Comparison of ENCODE assay signal across 26 cellular contexts in genomic region chr17:27968206-27968732, GRCh38.
DNase-seq lines count a peak whose midpoint lies in the region; ATAC-seq, FAIRE-seq and TF ChIP-seq lines count a peak whose summit lies in the region.
"Had no signal": no experiment of that assay in that cellular context is flagged by ENCODE, and none has a peak within 500 bp of the region (broad histone marks: within the 10 kb centered on the region; RNA-seq: fewer than 3 reads in every experiment).

No MANE protein-coding gene starts in this region.

- peaks cover 12 to 24% of the 10 kb centered on the region in 2 donors for H3K27me3 Mint-ChIP-seq in CD8-positive, alpha-beta memory T cell
- H3K27me3 Mint-ChIP-seq in activated CD8-positive, alpha-beta T cell treated with anti-CD3 and anti-CD28 coated beads, Interleukin-2, amount 10 ng/mL, durations not matched to agents 7 days and 5 days (ENCODE audit: low read depth): peaks cover 5% of the 10 kb centered on the region
- peaks cover 6% of the 10 kb centered on the region for H3K27me3 Mint-ChIP-seq in activated T-cell treated with anti-CD3 and anti-CD28 coated beads, Interleukin-2, amount 50 U/mL, for 24 hours

- H3K9me3 ChIP-seq in CD8-positive, alpha-beta memory T cell (ENCODE audit: low read length): no peaks in the 10 kb centered on the region
- H3K9me3 ChIP-seq in pancreas: no peaks in the 10 kb centered on the region
- H3K9me3 ChIP-seq: ascending aorta, esophagus squamous epithelium, SJSA1, uterus had no signal

- H3K4me1 Mint-ChIP-seq in CD8-positive, alpha-beta memory T cell: no peaks in the 10 kb centered on the region
- H3K4me1 Mint-ChIP-seq in activated CD8-positive, alpha-beta T cell treated with anti-CD3 and anti-CD28 coated beads, Interleukin-2, amount 10 ng/mL, durations not matched to agents 7 days and 5 days (ENCODE audit: low read depth): no peaks in the 10 kb centered on the region
- no peaks in the 10 kb centered on the region for H3K4me1 Mint-ChIP-seq in activated T-cell treated with anti-CD3 and anti-CD28 coated beads, Interleukin-2, amount 50 U/mL, for 24 hours (ENCODE audit: low read depth)
- H3K4me1 Mint-ChIP-seq: activated naive CD4-positive, alpha-beta T cell treated with anti-CD3 and anti-CD28 coated beads, Interleukin-2, amount 10 ng/mL, durations not matched to agents 7 days and 5 days; mesothelial cell of epicardium; nephron had no signal

- H3K36me3 ChIP-seq in CD8-positive, alpha-beta memory T cell (ENCODE audit: insufficient read depth, low read length): no peaks in the 10 kb centered on the region
- H3K36me3 ChIP-seq in pancreas: no peaks in the 10 kb centered on the region
- H3K36me3 ChIP-seq: ascending aorta, esophagus squamous epithelium, SJSA1, uterus had no signal

- H3K4me1 ChIP-seq in CD8-positive, alpha-beta memory T cell (ENCODE audit: insufficient read depth, low read length): no peaks in the 10 kb centered on the region
- peaks cover 0 to 14% (median 13%) of the 10 kb centered on the region in 3 donors for H3K4me1 ChIP-seq in pancreas
- H3K4me1 ChIP-seq: ascending aorta, esophagus squamous epithelium, SJSA1, uterus had no signal

- H3K27ac Mint-ChIP-seq in CD8-positive, alpha-beta memory T cell: no peak overlapping the region
- H3K27ac Mint-ChIP-seq in activated CD8-positive, alpha-beta T cell treated with anti-CD3 and anti-CD28 coated beads, Interleukin-2, amount 10 ng/mL, durations not matched to agents 7 days and 5 days: no peak overlapping the region
- no peak overlapping the region for H3K27ac Mint-ChIP-seq in activated T-cell treated with anti-CD3 and anti-CD28 coated beads, Interleukin-2, amount 50 U/mL, for 24 hours
- H3K27ac Mint-ChIP-seq: activated naive CD4-positive, alpha-beta T cell treated with anti-CD3 and anti-CD28 coated beads, Interleukin-2, amount 10 ng/mL, durations not matched to agents 7 days and 5 days; effector memory CD8-positive, alpha-beta T cell; mesothelial cell of epicardium; nephron had no signal

- FAIRE-seq in pancreas (lab: Jason Lieb, UNC): no peak
- FAIRE-seq: D721Med had no signal

- POLR2A ChIA-PET in CD8-positive, alpha-beta memory T cell (lab: Charles Lee): no interaction called here
- POLR2A ChIA-PET in activated CD8-positive, alpha-beta T cell treated with anti-CD3 and anti-CD28 coated beads, Interleukin-2, amount 10 ng/mL, durations not matched to agents 7 days and 5 days (lab: Charles Lee): interaction anchor here (0.6 kb wide), 1 partner anchor 293 kb away, joined by 3 read pairs; no protein-coding TSS in a partner anchor

- CTCF ChIA-PET in CD8-positive, alpha-beta memory T cell (lab: Charles Lee): no interaction called here
- CTCF ChIA-PET in activated CD8-positive, alpha-beta T cell treated with anti-CD3 and anti-CD28 coated beads, Interleukin-2, amount 10 ng/mL, durations not matched to agents 7 days and 5 days (lab: Charles Lee): no interaction called here

- TF ChIP-seq CTCF in dorsolateral prefrontal cortex (IDR thresholded peaks at IDR 0.05 in 54 of 56, conservative IDR thresholded peaks at IDR 0.05 in 2 of 56; ENCODE audit: low read depth in 1 of 56, partially characterized antibody in 56 of 56): no peak
- no peak for TF ChIP-seq CTCF in pancreas (IDR thresholded peaks at IDR 0.05)

- ATAC-seq in pancreas (peak; percentile 86 to 94 (median 90)), GM21360 (IDR thresholded peaks at IDR 0.05; ENCODE audit: unreplicated experiment) (no peak)
- ATAC-seq in activated CD8-positive, alpha-beta T cell treated with anti-CD3 and anti-CD28 coated beads, Interleukin-2, amount 10 ng/mL, durations not matched to agents 7 days and 5 days: no peak
- ATAC-seq: activated T-cell treated with anti-CD3 and anti-CD28 coated beads, Interleukin-2, amount 50 U/mL, for 4 hours; effector memory CD8-positive, alpha-beta T cell; left colon; PC-3 had no signal

- no peak for DNase-seq in CD8-positive, alpha-beta memory T cell
- DNase-seq in NCI-H82 treated with DMSO at 0.1 percent for 48 hours (lab: John Stamatoyannopoulos, UW; ENCODE audit: unreplicated experiment) (peak; percentile 70), dorsolateral prefrontal cortex (peak in 8 of 10 donors; percentile 28 to 86 (median 68)), pancreas (peak; percentile 69 to 89 (median 80))
- DNase-seq in activated CD8-positive, alpha-beta T cell treated with anti-CD3 and anti-CD28 coated beads, Interleukin-2, amount 10 ng/mL, durations not matched to agents 7 days and 5 days: no peak
- DNase-seq in activated T-cell treated with anti-CD3 and anti-CD28 coated beads, Interleukin-2, amount 50 U/mL, for 24 hours: no peak
- no peak for DNase-seq in stimulated activated CD4-positive, alpha-beta T cell treated with anti-CD3 and anti-CD28 coated beads, Interleukin-12 subunit alpha, Interleukin-12 subunit beta, amount 100 ng/mL, for 4 hours
- DNase-seq: activated CD4-positive, CD25-positive, alpha-beta regulatory T cell treated with anti-CD3 and anti-CD28 coated beads, Interleukin-2, amount 50 U/mL, for 72 hours; activated naive CD4-positive, alpha-beta T cell treated with anti-CD3 and anti-CD28 coated beads, Interleukin-2, amount 10 ng/mL, durations not matched to agents 7 days and 5 days; activated T-cell treated with anti-CD3 and anti-CD28 coated beads, Interleukin-2, amount 50 U/mL, for 4 hours; C1 segment of cervical spinal cord; cerebellar nuclear complex; effector memory CD8-positive, alpha-beta T cell; esophagus squamous epithelium; left colon; NCI-H1694; NCI-H774; PC-3; uterus had no signal

- no peaks in the 10 kb centered on the region for H3K9me3 Mint-ChIP-seq in CD8-positive, alpha-beta memory T cell
- H3K9me3 Mint-ChIP-seq in activated CD8-positive, alpha-beta T cell treated with anti-CD3 and anti-CD28 coated beads, Interleukin-2, amount 10 ng/mL, durations not matched to agents 7 days and 5 days (ENCODE audit: insufficient read depth): no peaks in the 10 kb centered on the region
- H3K9me3 Mint-ChIP-seq in activated T-cell treated with anti-CD3 and anti-CD28 coated beads, Interleukin-2, amount 50 U/mL, for 24 hours: no peaks in the 10 kb centered on the region
- H3K9me3 Mint-ChIP-seq: activated naive CD4-positive, alpha-beta T cell treated with anti-CD3 and anti-CD28 coated beads, Interleukin-2, amount 10 ng/mL, durations not matched to agents 7 days and 5 days; activated T-cell treated with anti-CD3 and anti-CD28 coated beads, Interleukin-2, amount 50 U/mL, for 4 hours; effector memory CD8-positive, alpha-beta T cell; mesothelial cell of epicardium; nephron had no signal

- 33 to 48% methylated on average over 8 of the region's 8 CpGs for WGBS in pancreas, 2 donors

- no peak overlapping the region for H3K4me3 Mint-ChIP-seq in CD8-positive, alpha-beta memory T cell
- H3K4me3 Mint-ChIP-seq in activated CD8-positive, alpha-beta T cell treated with anti-CD3 and anti-CD28 coated beads, Interleukin-2, amount 10 ng/mL, durations not matched to agents 7 days and 5 days: no peak overlapping the region
- H3K4me3 Mint-ChIP-seq in activated T-cell treated with anti-CD3 and anti-CD28 coated beads, Interleukin-2, amount 50 U/mL, for 24 hours: no peak overlapping the region
- H3K4me3 Mint-ChIP-seq: activated naive CD4-positive, alpha-beta T cell treated with anti-CD3 and anti-CD28 coated beads, Interleukin-2, amount 10 ng/mL, durations not matched to agents 7 days and 5 days; activated T-cell treated with anti-CD3 and anti-CD28 coated beads, Interleukin-2, amount 50 U/mL, for 4 hours; effector memory CD8-positive, alpha-beta T cell; mesothelial cell of epicardium; nephron had no signal

- no peak overlapping the region for H3K4me3 ChIP-seq in CD8-positive, alpha-beta memory T cell (ENCODE audit: low read length)
- H3K4me3 ChIP-seq in dorsolateral prefrontal cortex: no peak overlapping the region
- no peak overlapping the region for H3K4me3 ChIP-seq in pancreas
- H3K4me3 ChIP-seq: ascending aorta, esophagus squamous epithelium, SJSA1, smooth muscle cell, uterus had no signal

- peak overlapping the region; percentile 0 for H3K27ac ChIP-seq in CD8-positive, alpha-beta memory T cell (ENCODE audit: low read depth, low read length)
- H3K27ac ChIP-seq in dorsolateral prefrontal cortex (peak overlapping the region in 49 of 59 donors; percentile 16 to 87 (median 66)), pancreas (peak overlapping the region; percentile 30 to 60 (median 36))
- H3K27ac ChIP-seq: ascending aorta, esophagus squamous epithelium, SJSA1, uterus had no signal

- no peaks in the 10 kb centered on the region for H3K36me3 Mint-ChIP-seq in CD8-positive, alpha-beta memory T cell
- H3K36me3 Mint-ChIP-seq in activated CD8-positive, alpha-beta T cell treated with anti-CD3 and anti-CD28 coated beads, Interleukin-2, amount 10 ng/mL, durations not matched to agents 7 days and 5 days (ENCODE audit: low read depth): no peaks in the 10 kb centered on the region
- no peaks in the 10 kb centered on the region for H3K36me3 Mint-ChIP-seq in activated T-cell treated with anti-CD3 and anti-CD28 coated beads, Interleukin-2, amount 50 U/mL, for 24 hours (ENCODE audit: low read depth)
- H3K36me3 Mint-ChIP-seq: activated naive CD4-positive, alpha-beta T cell treated with anti-CD3 and anti-CD28 coated beads, Interleukin-2, amount 10 ng/mL, durations not matched to agents 7 days and 5 days; mesothelial cell of epicardium had no signal

- intact Hi-C loops in dorsolateral prefrontal cortex (cut with DNase I): no loop called here
- intact Hi-C loops in pancreas (cut with DNase I): loop anchor here in 1 of 3 donors (10.0 kb wide), 1 partner anchor 57 kb away; no protein-coding TSS in a partner anchor

- no peaks in the 10 kb centered on the region for H3K27me3 ChIP-seq in CD8-positive, alpha-beta memory T cell (ENCODE audit: insufficient read depth, low read length, poor library complexity, severe bottlenecking)
- no peaks in the 10 kb centered on the region for H3K27me3 ChIP-seq in dorsolateral prefrontal cortex
- no peaks in the 10 kb centered on the region for H3K27me3 ChIP-seq in pancreas
- H3K27me3 ChIP-seq: ascending aorta, esophagus squamous epithelium, SJSA1, uterus had no signal

Comparison
In these comparisons a context has a peak if more than half of its experiments do, and no peak if none do; other contexts are left out.
1. DNase-seq: peak in NCI-H82 treated with DMSO at 0.1 percent for 48 hours (single experiment), dorsolateral prefrontal cortex (8 of 10) and pancreas (6 of 6); none in CD8-positive, alpha-beta memory T cell (0 of 5), activated CD8-positive, alpha-beta T cell treated with anti-CD3 and anti-CD28 coated beads, Interleukin-2, amount 10 ng/mL, durations not matched to agents 7 days and 5 days (single experiment), activated T-cell treated with anti-CD3 and anti-CD28 coated beads, Interleukin-2, amount 50 U/mL, for 24 hours (single experiment) and stimulated activated CD4-positive, alpha-beta T cell treated with anti-CD3 and anti-CD28 coated beads, Interleukin-12 subunit alpha, Interleukin-12 subunit beta, amount 100 ng/mL, for 4 hours (single experiment).
2. H3K27ac ChIP-seq: peak in every context shown above with its lines; median percentile 66 in dorsolateral prefrontal cortex; 36 in pancreas; 0 in CD8-positive, alpha-beta memory T cell.
3. ATAC-seq: peak in pancreas (4 of 4); none in activated CD8-positive, alpha-beta T cell treated with anti-CD3 and anti-CD28 coated beads, Interleukin-2, amount 10 ng/mL, durations not matched to agents 7 days and 5 days (single experiment) and GM21360 (single experiment).